ENCODE assay signal across 6 cellular contexts in genomic region chr22:49440931-49441330, GRCh38.
"Had no signal": no experiment of that assay in that cellular context is flagged by ENCODE, and none has a peak within 500 bp of the region (broad histone marks: within the 10 kb centered on the region; RNA-seq: fewer than 3 reads in every experiment).

No MANE protein-coding gene starts in this region.

- ATAC-seq: GM23338, HCT116, K562 had no signal

- H3K4me3 Mint-ChIP-seq: GM23338, HFFc6 had no signal

- DNase-seq: HFFc6, IMR-90 had no signal

- H3K4me3 ChIP-seq: GM23338, HAP-1, K562 had no signal

- H3K27ac Mint-ChIP-seq: GM23338, HFFc6 had no signal

- H3K36me3 ChIP-seq: HAP-1 had no signal

- H3K4me1 Mint-ChIP-seq: GM23338 had no signal

- H3K9me3 Mint-ChIP-seq: GM23338 had no signal

- H3K4me2 ChIP-seq: GM23338 had no signal

- H3K9me3 ChIP-seq: HAP-1 had no signal
